In the genomic region with DNA sequence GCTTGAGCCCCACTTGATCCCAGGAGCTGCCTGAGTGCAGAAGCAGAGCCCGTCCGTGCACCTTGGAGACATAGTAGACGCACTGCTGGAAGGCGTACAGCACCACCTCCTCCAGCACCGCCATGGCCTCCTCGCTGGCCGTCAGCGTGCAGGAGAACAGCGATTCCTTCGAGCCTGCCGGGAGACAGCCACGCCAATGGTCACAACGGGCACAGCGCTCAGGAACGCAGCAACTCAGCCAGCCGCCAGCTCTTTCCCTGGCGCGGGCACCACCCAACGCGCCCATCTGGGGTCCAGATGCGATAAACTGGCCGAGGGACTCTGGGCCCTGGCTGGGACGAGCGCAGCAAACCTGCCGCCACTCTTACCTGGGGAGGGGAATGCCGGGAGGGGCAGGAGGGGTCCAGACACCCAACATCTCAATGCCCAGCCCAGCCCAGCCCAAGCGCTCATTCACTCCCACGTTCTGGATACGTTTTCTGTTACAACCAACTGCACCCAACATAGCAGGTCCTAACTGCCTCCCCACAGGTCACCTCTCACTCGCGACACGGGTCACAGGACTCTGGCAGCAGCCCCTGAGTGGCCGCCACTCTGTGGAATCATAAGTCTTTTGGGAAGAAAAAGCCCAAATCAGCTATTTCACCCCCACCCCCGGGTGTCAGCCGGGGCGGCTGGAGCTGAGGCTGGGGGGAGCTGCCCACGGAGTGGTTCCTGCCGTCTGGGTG, we compare ENCODE assay signal across 28 cellular contexts. TPM values are rescaled to one million over a fixed set of nuclear protein-coding genes. Genes with fewer than 3 reads are reported as not detected.
"Had no signal": no experiment of that assay in that cellular context is flagged by ENCODE, and none has a peak within 500 bp of the region (broad histone marks: within the 10 kb centered on the region; RNA-seq: fewer than 3 reads in every experiment).

No MANE protein-coding gene starts in this region.

- H3K4me3 ChIP-seq: Peyer's patch, SJSA1 had no signal

- DNase-seq: activated CD4-positive, alpha-beta T cell treated with anti-CD3 and anti-CD28 coated beads, Interleukin-2, amount 10 ng/mL, durations not matched to agents 24 days and 14 days; activated CD4-positive, alpha-beta T cell treated with anti-CD3 and anti-CD28 coated beads, Interleukin-2, amount 50 U/mL, for 4 hours; activated CD8-positive, alpha-beta T cell treated with anti-CD3 and anti-CD28 coated beads for 36 hours; activated gamma-delta T cell; activated naive CD4-positive, alpha-beta T cell treated with Interleukin-2 at 50 U/mL for 16 hours; activated naive CD8-positive, alpha-beta T cell treated with anti-CD3 and anti-CD28 coated beads, Interleukin-2, amount 10 ng/mL, durations not matched to agents 7 days and 5 days; activated T-cell treated with anti-CD3 and anti-CD28 coated beads, Interleukin-2, amount 50 U/mL, for 1 hour; cerebellar nuclear complex; MM.1S; MV-4-11; NCI-H1092; NCI-H1436 treated with DMSO at 0.1 percent for 48 hours; NCI-H187; NCI-H2081; NCI-H345; NCI-H524 treated with DMSO at 0.1 percent for 48 hours; NCI-H748 treated with DMSO at 0.1 percent for 48 hours; NK-92 treated with Interleukin-12 subunit alpha and Interleukin-12 subunit beta, amount 100 ng/mL, for 24 hours; PC-3; Peyer's patch; RPMI8226; SHP77 treated with DMSO at 0.1 percent for 48 hours had no signal

- ATAC-seq: activated CD8-positive, alpha-beta T cell treated with anti-CD3 and anti-CD28 coated beads for 36 hours; PC-3 had no signal

- H3K27ac ChIP-seq: KMS-11, Peyer's patch, SJSA1 had no signal

- H3K36me3 ChIP-seq: Peyer's patch, SJSA1 had no signal

- H3K4me1 ChIP-seq: Peyer's patch, SJSA1 had no signal

- H3K27me3 ChIP-seq: Peyer's patch had no signal

- H3K4me2 ChIP-seq: KMS-11, SK-N-SH had no signal

- H3K9me3 ChIP-seq: Peyer's patch, SK-N-SH had no signal

- H3K9ac ChIP-seq: KMS-11, SK-N-SH had no signal

RNA-seq across cellular contexts. Expression of a gene that starts 44.5 kb away (rescaled TPM):
- total RNA-seq: activated CD4-positive, alpha-beta T cell treated with anti-CD3 and anti-CD28 coated beads, Interleukin-2, amount 10 ng/mL, durations not matched to agents 24 days and 14 days; activated CD8-positive, alpha-beta memory T cell treated with anti-CD3 and anti-CD28 coated beads for 36 hours; activated CD8-positive, alpha-beta T cell treated with anti-CD3 and anti-CD28 coated beads for 36 hours; activated naive CD8-positive, alpha-beta T cell treated with anti-CD3 and anti-CD28 coated beads, Interleukin-2, amount 10 ng/mL, durations not matched to agents 7 days and 5 days; activated T-helper 2 cell treated with anti-CD3 and anti-CD28 coated beads, Interferon-gamma antibody, Interleukin-2, Interleukin-4, amounts not matched to agents 10 μg/mL and 5 μg/mL and 100 μg/mL, durations not matched to agents 14 hours and 24 hours and 36 hours; bronchial epithelial cell; Peyer's patch; SJSA1 had no signal
